18 cellular contexts compared by ENCODE assay signal in genomic region chr16:57318240-57318970, GRCh38. TPM values are rescaled to one million over a fixed set of nuclear protein-coding genes. Genes with fewer than 3 reads are reported as not detected.
DNase-seq lines count a peak whose midpoint lies in the region; ATAC-seq and TF ChIP-seq lines count a peak whose summit lies in the region.
"Had no signal": no experiment of that assay in that cellular context is flagged by ENCODE, and none has a peak within 500 bp of the region (broad histone marks: within the 10 kb centered on the region; RNA-seq: fewer than 3 reads in every experiment).

No MANE protein-coding gene starts in this region.

- H3K4me1 Mint-ChIP-seq in WTC11, result peaks cover 29% of the 10 kb centered on the region
- peaks cover 10% of the 10 kb centered on the region for H3K4me1 Mint-ChIP-seq in neural progenitor cell
- peaks cover 11% of the 10 kb centered on the region for H3K4me1 Mint-ChIP-seq in stimulated activated effector memory CD8-positive, alpha-beta T cell treated with anti-CD3 and anti-CD28 coated beads, Interleukin-12 subunit alpha, Interleukin-12 subunit beta, amount 100 ng/mL, for 72 hours

- CTCF ChIA-PET in BJ (lab: Yijun Ruan, JAX) (interaction anchor here (1.0 to 3.3 kb wide), 5 partner anchors 15 to 107 kb away, joined by 3 to 8 read pairs (median 4); no protein-coding TSS in a partner anchor), WTC11 (lab: Charles Lee) (interaction anchor here (0.9 to 1.8 kb wide), 3 partner anchors 13 to 100 kb away, joined by 3 to 6 read pairs (median 5); no protein-coding TSS in a partner anchor)

- H3K4me1 ChIP-seq in gastroesophageal sphincter (peaks cover 0 to 44% (median 21%) of the 10 kb centered on the region in 3 donors), neural progenitor cell (peaks cover 6% of the 10 kb centered on the region)

- no peaks in the 10 kb centered on the region; the same call in 1 of the 2 replicates for H3K27me3 Mint-ChIP-seq in WTC11 (ENCODE audit: low read depth)
- peaks cover 2% of the 10 kb centered on the region for H3K27me3 Mint-ChIP-seq in neural progenitor cell (ENCODE audit: insufficient read depth, low read depth)
- H3K27me3 Mint-ChIP-seq: activated CD4-positive, alpha-beta T cell treated with anti-CD3 and anti-CD28 coated beads, Interleukin-2, amount 10 ng/mL, durations not matched to agents 24 days and 14 days; activated naive CD8-positive, alpha-beta T cell treated with anti-CD3 and anti-CD28 coated beads for 36 hours had no signal

- WGBS in gastroesophageal sphincter (ENCODE audit: low coverage in 1 of 2), 2 donors, result 43% methylated on average over 5 of the region's 13 CpGs; no CpG with 5 or more reads in 1 of the 2 donors

- H3K4me3 ChIP-seq in BJ (ENCODE audit: low read depth, low read length) (no peak overlapping the region), gastroesophageal sphincter (no peak overlapping the region), neural progenitor cell (no peak overlapping the region)
- H3K4me3 ChIP-seq: SK-N-MC had no signal

- no peaks in the 10 kb centered on the region for H3K9me3 Mint-ChIP-seq in WTC11
- H3K9me3 Mint-ChIP-seq in neural progenitor cell, result no peaks in the 10 kb centered on the region
- no peaks in the 10 kb centered on the region for H3K9me3 Mint-ChIP-seq in stimulated activated effector memory CD8-positive, alpha-beta T cell treated with anti-CD3 and anti-CD28 coated beads, Interleukin-12 subunit alpha, Interleukin-12 subunit beta, amount 100 ng/mL, for 72 hours
- H3K9me3 Mint-ChIP-seq: activated CD4-positive, alpha-beta T cell treated with anti-CD3 and anti-CD28 coated beads, Interleukin-2, amount 10 ng/mL, durations not matched to agents 24 days and 14 days; activated naive CD8-positive, alpha-beta T cell treated with anti-CD3 and anti-CD28 coated beads for 36 hours had no signal

- H3K4me3 Mint-ChIP-seq in WTC11 (no peak overlapping the region), neural progenitor cell (no peak overlapping the region)
- no peak overlapping the region for H3K4me3 Mint-ChIP-seq in stimulated activated effector memory CD8-positive, alpha-beta T cell treated with anti-CD3 and anti-CD28 coated beads, Interleukin-12 subunit alpha, Interleukin-12 subunit beta, amount 100 ng/mL, for 72 hours
- H3K4me3 Mint-ChIP-seq: activated CD4-positive, alpha-beta T cell treated with anti-CD3 and anti-CD28 coated beads, Interleukin-2, amount 10 ng/mL, durations not matched to agents 24 days and 14 days; activated naive CD8-positive, alpha-beta T cell treated with anti-CD3 and anti-CD28 coated beads for 36 hours had no signal

- no peak for TF ChIP-seq EP300 in gastroesophageal sphincter (IDR thresholded peaks at IDR 0.05)

- TF ChIP-seq POLR2A in gastroesophageal sphincter (IDR thresholded peaks at IDR 0.05), result no peak

- DNase-seq in BJ (ENCODE audit: low read depth) (no peak), WTC11 (ENCODE audit: low spot score) (peak; percentile 40), neural progenitor cell (ENCODE audit: low spot score) (peak; percentile 36)
- no peak for DNase-seq in effector CD8-positive, alpha-beta T cell (lab: John Stamatoyannopoulos, UW)
- DNase-seq in stimulated activated effector memory CD8-positive, alpha-beta T cell treated with anti-CD3 and anti-CD28 coated beads, Interleukin-12 subunit alpha, Interleukin-12 subunit beta, amount 100 ng/mL, for 72 hours (ENCODE audit: low spot score in 2 of 2), result no peak
- DNase-seq: activated CD4-positive, alpha-beta T cell treated with anti-CD3 and anti-CD28 coated beads, Interleukin-2, amount 10 ng/mL, durations not matched to agents 24 days and 14 days; activated naive CD8-positive, alpha-beta T cell treated with anti-CD3 and anti-CD28 coated beads for 36 hours; activated T-cell treated with anti-CD3 and anti-CD28 coated beads for 4 hours; AML-193; NCI-H1694; NCI-H446 treated with DMSO at 0.1 percent for 48 hours had no signal

- no peaks in the 10 kb centered on the region for H3K36me3 ChIP-seq in BJ (ENCODE audit: control insufficient read depth, insufficient read depth, low read length)
- H3K36me3 ChIP-seq in gastroesophageal sphincter, result no peaks in the 10 kb centered on the region
- no peaks in the 10 kb centered on the region for H3K36me3 ChIP-seq in neural progenitor cell

- H3K9ac ChIP-seq in neural progenitor cell, result no peak overlapping the region

- no peak overlapping the region for H3K4me2 ChIP-seq in neural progenitor cell

- H3K9me3 ChIP-seq in gastroesophageal sphincter (no peaks in the 10 kb centered on the region), neural progenitor cell (ENCODE audit: low read depth) (no peaks in the 10 kb centered on the region)

- POLR2A ChIA-PET in BJ (lab: Charles Lee), result interaction anchor here (0.7 kb wide), 1 partner anchor 232 kb away, joined by 3 read pairs; no protein-coding TSS in a partner anchor
- POLR2A ChIA-PET in WTC11 (lab: Charles Lee), result no interaction called here

- no peaks in the 10 kb centered on the region for H4K20me1 ChIP-seq in neural progenitor cell (ENCODE audit: low read depth)

- H3K27ac Mint-ChIP-seq in WTC11 (no peak overlapping the region), neural progenitor cell (peak overlapping the region; percentile 93)
- H3K27ac Mint-ChIP-seq in stimulated activated effector memory CD8-positive, alpha-beta T cell treated with anti-CD3 and anti-CD28 coated beads, Interleukin-12 subunit alpha, Interleukin-12 subunit beta, amount 100 ng/mL, for 72 hours, result no peak overlapping the region
- H3K27ac Mint-ChIP-seq: activated CD4-positive, alpha-beta T cell treated with anti-CD3 and anti-CD28 coated beads, Interleukin-2, amount 10 ng/mL, durations not matched to agents 24 days and 14 days; activated naive CD8-positive, alpha-beta T cell treated with anti-CD3 and anti-CD28 coated beads for 36 hours; progenitor cell of endocrine pancreas had no signal

- ATAC-seq in WTC11, result peak; percentile 82
- peak; percentile 28 for ATAC-seq in gastroesophageal sphincter
- ATAC-seq in GM19455 (IDR thresholded peaks at IDR 0.05; ENCODE audit: unreplicated experiment), result no peak
- no peak for ATAC-seq in stimulated activated effector memory CD8-positive, alpha-beta T cell treated with anti-CD3 and anti-CD28 coated beads, Interleukin-12 subunit alpha, Interleukin-12 subunit beta, amount 100 ng/mL, for 72 hours
- no peak for ATAC-seq in GM18519 (IDR thresholded peaks at IDR 0.05; ENCODE audit: low FRiP score, unreplicated experiment)

- peak overlapping the region; percentile 95 for H2AFZ ChIP-seq in neural progenitor cell (replicated peaks)

- H3K79me2 ChIP-seq in neural progenitor cell (ENCODE audit: low read depth), result no peaks in the 10 kb centered on the region

- H3K27ac ChIP-seq in gastroesophageal sphincter (peak overlapping the region in 2 of 4 donors; percentile 35 to 47), neural progenitor cell (no peak overlapping the region)
- H3K27ac ChIP-seq: SK-N-MC had no signal

- H3K36me3 Mint-ChIP-seq in WTC11, result no peaks in the 10 kb centered on the region
- H3K36me3 Mint-ChIP-seq in neural progenitor cell, result no peaks in the 10 kb centered on the region
- no peaks in the 10 kb centered on the region for H3K36me3 Mint-ChIP-seq in stimulated activated effector memory CD8-positive, alpha-beta T cell treated with anti-CD3 and anti-CD28 coated beads, Interleukin-12 subunit alpha, Interleukin-12 subunit beta, amount 100 ng/mL, for 72 hours
- H3K36me3 Mint-ChIP-seq: activated naive CD8-positive, alpha-beta T cell treated with anti-CD3 and anti-CD28 coated beads for 36 hours had no signal

- TF ChIP-seq CTCF in BJ (IDR thresholded peaks at IDR 0.05; ENCODE audit: insufficient read depth, low read depth, low read length) (peak; percentile 33; the same call in 1 of the 2 replicates), WTC11 (IDR thresholded peaks at IDR 0.05) (no peak), gastroesophageal sphincter (IDR thresholded peaks at IDR 0.05) (no peak), neural progenitor cell (IDR thresholded peaks at IDR 0.05) (no peak)

- no peaks in the 10 kb centered on the region for H3F3A ChIP-seq in neural progenitor cell (ENCODE audit: low read depth)

- H3K27me3 ChIP-seq in BJ (ENCODE audit: control insufficient read depth, insufficient read depth, low read length) (peaks cover 5% of the 10 kb centered on the region), gastroesophageal sphincter (no peaks in the 10 kb centered on the region), neural progenitor cell (no peaks in the 10 kb centered on the region)

TF ChIP-seq in WTC11, 78 proteins besides CTCF, POLR2A, EP300 and RAD21 (continues in another document):
- no peak for TF ChIP-seq ATF2 (CRISPR knock-in tag; IDR thresholded peaks at IDR 0.05; ENCODE audit: borderline replicate concordance, low read depth)
- TF ChIP-seq NR1H2 (CRISPR knock-in tag; IDR thresholded peaks at IDR 0.05), result no peak
- no peak for TF ChIP-seq GTF2I (CRISPR knock-in tag; conservative IDR thresholded peaks at IDR 0.05)

RNA-seq across cellular contexts. Expression of gene PLLP, which starts 33.9 kb away (rescaled TPM):
- 0.02 and 0.09 TPM in 2 replicates for polyA plus RNA-seq in BJ (2011; rRNA removed)
- polyA minus RNA-seq in BJ (2011; rRNA and poly(A)+ RNA removed), result not detected in 2 replicates
- total RNA-seq in WTC11 (2021), result 2.8 to 3.4 TPM (median 3.2 TPM) in 3 replicates
- total RNA-seq in gastroesophageal sphincter, result 10 to 100 TPM in 1 of 4 donors, 1 to 10 TPM in 3; 1.7 to 11.4 (median 5.4) TPM
- total RNA-seq in neural progenitor cell (ENCODE audit: low replicate concordance), result 0.86 and 1.6 TPM in 2 replicates
- total RNA-seq: activated CD4-positive, alpha-beta T cell treated with anti-CD3 and anti-CD28 coated beads, Interleukin-2, amount 10 ng/mL, durations not matched to agents 24 days and 14 days had no signal

RNA-seq across cellular contexts. Expression of gene CCL22, which starts 40.2 kb away (rescaled TPM):
- not detected in 2 replicates for polyA plus RNA-seq in BJ (2011; rRNA removed)
- not detected in 2 replicates for polyA minus RNA-seq in BJ (2011; rRNA and poly(A)+ RNA removed)
- total RNA-seq in WTC11 (2021) (0.35 to 0.60 TPM (median 0.44 TPM) in 3 replicates), gastroesophageal sphincter (not detected), neural progenitor cell (ENCODE audit: low replicate concordance) (not detected in 2 replicates)
- total RNA-seq: endothelial cell of umbilical vein, OCI-LY7, progenitor cell of endocrine pancreas had no signal
- polyA plus RNA-seq: endothelial cell of umbilical vein had no signal

RNA-seq across cellular contexts. Expression of gene CX3CL1, which starts 53.9 kb away (rescaled TPM):
- 0.02 TPM in 1 of 2 replicates, not detected in the other for polyA plus RNA-seq in BJ (2011; rRNA removed)
- not detected in 2 replicates for polyA minus RNA-seq in BJ (2011; rRNA and poly(A)+ RNA removed)
- total RNA-seq in WTC11 (2021), result 0.66 to 1.2 TPM (median 1.1 TPM) in 3 replicates
- 10 to 100 TPM; 18.6 to 45.8 (median 30.5) TPM for total RNA-seq in gastroesophageal sphincter
- 0.65 and 0.96 TPM in 2 replicates for total RNA-seq in neural progenitor cell (ENCODE audit: low replicate concordance)
- total RNA-seq: activated CD4-positive, alpha-beta T cell treated with anti-CD3 and anti-CD28 coated beads, Interleukin-2, amount 10 ng/mL, durations not matched to agents 24 days and 14 days; OCI-LY7 had no signal

Comparison
In these comparisons a context has a peak if more than half of its experiments do, and no peak if none do; other contexts are left out.
1. DNase-seq: peak in WTC11 (single experiment) and neural progenitor cell (single experiment); none in BJ (single experiment), effector CD8-positive, alpha-beta T cell (single experiment) and stimulated activated effector memory CD8-positive, alpha-beta T cell treated with anti-CD3 and anti-CD28 coated beads, Interleukin-12 subunit alpha, Interleukin-12 subunit beta, amount 100 ng/mL, for 72 hours (0 of 2).
2. ATAC-seq: peak in WTC11 (single experiment) and gastroesophageal sphincter (single experiment); none in GM19455 (single experiment), stimulated activated effector memory CD8-positive, alpha-beta T cell treated with anti-CD3 and anti-CD28 coated beads, Interleukin-12 subunit alpha, Interleukin-12 subunit beta, amount 100 ng/mL, for 72 hours (single experiment) and GM18519 (single experiment).